1 cellular context compared by ENCODE assay signal in the genomic region with DNA sequence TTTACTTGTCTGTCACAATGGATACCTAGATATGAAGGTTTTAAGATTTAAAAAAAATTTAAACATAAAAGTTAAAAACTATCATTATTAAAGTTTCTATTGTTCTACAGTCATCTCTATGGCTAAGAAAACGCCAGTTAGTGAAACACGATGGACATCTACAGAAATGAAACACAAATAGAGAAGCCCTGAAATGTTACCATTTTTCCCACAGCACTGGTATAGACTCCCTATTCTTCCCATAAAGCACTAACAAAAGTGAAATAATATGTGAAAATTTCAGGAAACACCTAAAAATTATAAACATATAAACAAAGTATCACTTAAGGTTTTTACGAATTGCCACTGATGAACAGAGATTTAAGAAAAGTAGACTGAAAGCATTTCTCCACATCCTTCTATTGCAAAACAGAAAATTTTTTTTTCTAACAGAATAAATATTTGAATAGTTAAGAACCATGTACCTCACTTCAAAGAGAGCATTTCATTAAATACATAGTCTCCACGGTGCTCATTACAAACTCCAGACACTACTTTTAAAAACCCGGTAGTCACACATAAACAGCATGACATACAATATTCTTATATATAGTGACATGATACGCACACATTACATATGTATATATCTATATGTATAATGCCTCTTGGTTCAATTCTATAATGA.
TF ChIP-seq lines count a peak whose summit lies in the region.

No MANE protein-coding gene starts in this region.

TF ChIP-seq in HepG2, 621 proteins besides CTCF, POLR2A, EP300 and RAD21 (continued from another document):
- TF ChIP-seq, protein P1, sequence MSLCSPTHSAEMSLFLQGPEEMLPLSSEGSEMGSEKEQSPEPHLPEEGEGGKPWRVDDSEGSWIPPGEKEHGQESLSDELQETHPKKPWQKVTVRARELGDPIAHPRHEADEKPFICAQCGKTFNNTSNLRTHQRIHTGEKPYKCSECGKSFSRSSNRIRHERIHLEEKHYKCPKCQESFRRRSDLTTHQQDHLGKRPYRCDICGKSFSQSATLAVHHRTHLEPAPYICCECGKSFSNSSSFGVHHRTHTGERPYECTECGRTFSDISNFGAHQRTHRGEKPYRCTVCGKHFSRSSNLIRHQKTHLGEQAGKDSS (CRISPR knock-in tag; IDR thresholded peaks at IDR 0.05; ENCODE audit: borderline replicate concordance, low read depth), result no peak
- TF ChIP-seq ZNF30 (CRISPR knock-in tag; IDR thresholded peaks at IDR 0.05) (no peak), XRCC5 (optimal IDR thresholded peaks at IDR 0.05; ENCODE audit: low read length) (no peak)
- TF ChIP-seq, protein P2, sequence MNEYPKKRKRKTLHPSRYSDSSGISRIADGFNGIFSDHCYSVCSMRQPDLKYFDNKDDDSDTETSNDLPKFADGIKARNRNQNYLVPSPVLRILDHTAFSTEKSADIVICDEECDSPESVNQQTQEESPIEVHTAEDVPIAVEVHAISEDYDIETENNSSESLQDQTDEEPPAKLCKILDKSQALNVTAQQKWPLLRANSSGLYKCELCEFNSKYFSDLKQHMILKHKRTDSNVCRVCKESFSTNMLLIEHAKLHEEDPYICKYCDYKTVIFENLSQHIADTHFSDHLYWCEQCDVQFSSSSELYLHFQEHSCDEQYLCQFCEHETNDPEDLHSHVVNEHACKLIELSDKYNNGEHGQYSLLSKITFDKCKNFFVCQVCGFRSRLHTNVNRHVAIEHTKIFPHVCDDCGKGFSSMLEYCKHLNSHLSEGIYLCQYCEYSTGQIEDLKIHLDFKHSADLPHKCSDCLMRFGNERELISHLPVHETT (CRISPR knock-in tag; conservative IDR thresholded peaks at IDR 0.05), result no peak
